ENCODE assay signal across 18 cellular contexts in genomic region chr16:84780977-84781376, GRCh38. TPM values are rescaled to one million over a fixed set of nuclear protein-coding genes. Genes with fewer than 3 reads are reported as not detected.
DNase-seq lines count a peak whose midpoint lies in the region; ATAC-seq and TF ChIP-seq lines count a peak whose summit lies in the region.
"Had no signal": no experiment of that assay in that cellular context is flagged by ENCODE, and none has a peak within 500 bp of the region (broad histone marks: within the 10 kb centered on the region; RNA-seq: fewer than 3 reads in every experiment).

No MANE protein-coding gene starts in this region.

- no peak overlapping the region for H3K27ac ChIP-seq in caudate nucleus (ENCODE audit: low read depth, low read length)
- H3K27ac ChIP-seq in vagina: no peak overlapping the region
- H3K27ac ChIP-seq: BLaER1, SJSA1 had no signal

- no peak for TF ChIP-seq POLR2A in vagina (IDR thresholded peaks at IDR 0.05)

- intact Hi-C loops in vagina (cut with DNase I): no loop called here

- TF ChIP-seq CTCF in WTC11 (IDR thresholded peaks at IDR 0.05) (no peak), nephron progenitor cell (IDR thresholded peaks at IDR 0.05) (no peak), vagina (IDR thresholded peaks at IDR 0.05) (no peak)

- ATAC-seq in WTC11 (peak; percentile 14), HG03378 (IDR thresholded peaks at IDR 0.05; ENCODE audit: unreplicated experiment) (no peak)

- H3K4me3 ChIP-seq in vagina: no peak overlapping the region
- H3K4me3 ChIP-seq: BLaER1, SJSA1 had no signal

- no peaks in the 10 kb centered on the region for H3K27me3 Mint-ChIP-seq in activated naive CD4-positive, alpha-beta T cell treated with anti-CD3 and anti-CD28 coated beads, Interleukin-2, amount 50 U/mL, for 24 hours
- no peaks in the 10 kb centered on the region for H3K27me3 Mint-ChIP-seq in WTC11 (ENCODE audit: low read depth)
- no peaks in the 10 kb centered on the region for H3K27me3 Mint-ChIP-seq in nephron progenitor cell (ENCODE audit: low read depth, poor library complexity)

- H3K9me3 ChIP-seq in vagina: no peaks in the 10 kb centered on the region
- H3K9me3 ChIP-seq: BLaER1, SJSA1 had no signal

- no peaks in the 10 kb centered on the region for H3K4me1 Mint-ChIP-seq in activated naive CD4-positive, alpha-beta T cell treated with anti-CD3 and anti-CD28 coated beads, Interleukin-2, amount 50 U/mL, for 24 hours
- H3K4me1 Mint-ChIP-seq in WTC11: 0 out of 2 replicates have a peak, but pooled peaks cover 3% of the 10 kb centered on the region
- no peaks in the 10 kb centered on the region for H3K4me1 Mint-ChIP-seq in nephron progenitor cell

- CTCF ChIA-PET in WTC11 (lab: Charles Lee): interaction anchor here (0.7 to 1.4 kb wide), 5 partner anchors 27 to 1264 kb away, joined by 3 to 8 read pairs (median 4); no protein-coding TSS in a partner anchor

- peak overlapping the region; percentile 82 for H3K27ac Mint-ChIP-seq in activated naive CD4-positive, alpha-beta T cell treated with anti-CD3 and anti-CD28 coated beads, Interleukin-2, amount 50 U/mL, for 24 hours
- H3K27ac Mint-ChIP-seq in WTC11: 0 out of 2 replicates have a peak overlapping the region, but pooled peaks have one; percentile 30
- peak overlapping the region; percentile 83 for H3K27ac Mint-ChIP-seq in nephron progenitor cell

- H3K9me3 Mint-ChIP-seq in activated naive CD4-positive, alpha-beta T cell treated with anti-CD3 and anti-CD28 coated beads, Interleukin-2, amount 50 U/mL, for 24 hours: no peaks in the 10 kb centered on the region
- H3K9me3 Mint-ChIP-seq in WTC11: peaks cover 10% of the 10 kb centered on the region
- no peaks in the 10 kb centered on the region for H3K9me3 Mint-ChIP-seq in nephron progenitor cell

- POLR2A ChIA-PET in WTC11 (lab: Charles Lee): no interaction called here

- no peaks in the 10 kb centered on the region for H3K27me3 ChIP-seq in vagina
- H3K27me3 ChIP-seq: BLaER1, SJSA1 had no signal

- H3K36me3 ChIP-seq in vagina: peaks cover 0 to 40% of the 10 kb centered on the region in 2 donors

- H3K4me1 ChIP-seq in vagina: no peaks in the 10 kb centered on the region
- H3K4me1 ChIP-seq: BLaER1, SJSA1 had no signal

- DNase-seq in activated naive CD4-positive, alpha-beta T cell treated with Interleukin-2 at 50 U/mL for 16 hours: no peak
- DNase-seq in WTC11 (ENCODE audit: low spot score) (no peak), nephron progenitor cell (no peak), caudate nucleus (lab: John Stamatoyannopoulos, UW) (no peak), anterior cingulate cortex (lab: John Stamatoyannopoulos, UW) (no peak), vagina (ENCODE audit: extremely low spot score in 2 of 2) (no peak)
- DNase-seq: 8988T, GF-D8, KG1, NCI-H1048, NCI-H1436 treated with DMSO at 0.1 percent for 48 hours, NCI-H2081, NCI-H510A, NCI-H774 had no signal

- H3K36me3 Mint-ChIP-seq in activated naive CD4-positive, alpha-beta T cell treated with anti-CD3 and anti-CD28 coated beads, Interleukin-2, amount 50 U/mL, for 24 hours: peaks cover 14% of the 10 kb centered on the region
- H3K36me3 Mint-ChIP-seq in WTC11: peaks cover 39% of the 10 kb centered on the region
- H3K36me3 Mint-ChIP-seq in nephron progenitor cell (ENCODE audit: low read depth): peaks cover 43% of the 10 kb centered on the region

- no peak overlapping the region for H3K4me3 Mint-ChIP-seq in activated naive CD4-positive, alpha-beta T cell treated with anti-CD3 and anti-CD28 coated beads, Interleukin-2, amount 50 U/mL, for 24 hours
- H3K4me3 Mint-ChIP-seq in WTC11 (no peak overlapping the region), nephron progenitor cell (no peak overlapping the region)

TF ChIP-seq in WTC11, 78 proteins besides CTCF, POLR2A, EP300 and RAD21:
- TF ChIP-seq ZNF425 (CRISPR knock-in tag; conservative IDR thresholded peaks at IDR 0.05): no peak
- TF ChIP-seq IRF1 (CRISPR knock-in tag; IDR thresholded peaks at IDR 0.05): no peak
- TF ChIP-seq RELA (CRISPR knock-in tag; IDR thresholded peaks at IDR 0.05; ENCODE audit: borderline replicate concordance): no peak
- TF ChIP-seq ERG (CRISPR knock-in tag; IDR thresholded peaks at IDR 0.05): no peak
- TF ChIP-seq ATF2 (CRISPR knock-in tag; IDR thresholded peaks at IDR 0.05; ENCODE audit: borderline replicate concordance, low read depth): no peak
- no peak for TF ChIP-seq ZMAT4 (CRISPR knock-in tag; IDR thresholded peaks at IDR 0.05)
- TF ChIP-seq ZNF138 (CRISPR knock-in tag; conservative IDR thresholded peaks at IDR 0.05): no peak
- no peak for TF ChIP-seq NR3C1 (CRISPR knock-in tag; conservative IDR thresholded peaks at IDR 0.05; ENCODE audit: low read depth)
- no peak for TF ChIP-seq OVOL2 (CRISPR knock-in tag; IDR thresholded peaks at IDR 0.05; ENCODE audit: borderline replicate concordance)

RNA-seq across cellular contexts. Expression of gene CRISPLD2, which starts 38.8 kb away (rescaled TPM):
- total RNA-seq in WTC11 (2021): 8.7 to 9.5 TPM (median 9.4 TPM) in 3 replicates
- total RNA-seq in vagina: 320 TPM

Comparison
In these comparisons a context has a peak if more than half of its experiments do, and no peak if none do; other contexts are left out.
1. H3K27ac Mint-ChIP-seq: peak in every context shown above with its lines; median percentile 83 in nephron progenitor cell; 82 in activated naive CD4-positive, alpha-beta T cell treated with anti-CD3 and anti-CD28 coated beads, Interleukin-2, amount 50 U/mL, for 24 hours; 30 in WTC11.
2. RNA of gene CRISPLD2, which starts 38.8 kb away (total RNA-seq): 320 TPM in vagina (single experiment); 8.7 to 9.5 TPM in WTC11; every median in the first group is over 10 times any median in the second.